7 cellular contexts compared by ENCODE assay signal in the genomic region with DNA sequence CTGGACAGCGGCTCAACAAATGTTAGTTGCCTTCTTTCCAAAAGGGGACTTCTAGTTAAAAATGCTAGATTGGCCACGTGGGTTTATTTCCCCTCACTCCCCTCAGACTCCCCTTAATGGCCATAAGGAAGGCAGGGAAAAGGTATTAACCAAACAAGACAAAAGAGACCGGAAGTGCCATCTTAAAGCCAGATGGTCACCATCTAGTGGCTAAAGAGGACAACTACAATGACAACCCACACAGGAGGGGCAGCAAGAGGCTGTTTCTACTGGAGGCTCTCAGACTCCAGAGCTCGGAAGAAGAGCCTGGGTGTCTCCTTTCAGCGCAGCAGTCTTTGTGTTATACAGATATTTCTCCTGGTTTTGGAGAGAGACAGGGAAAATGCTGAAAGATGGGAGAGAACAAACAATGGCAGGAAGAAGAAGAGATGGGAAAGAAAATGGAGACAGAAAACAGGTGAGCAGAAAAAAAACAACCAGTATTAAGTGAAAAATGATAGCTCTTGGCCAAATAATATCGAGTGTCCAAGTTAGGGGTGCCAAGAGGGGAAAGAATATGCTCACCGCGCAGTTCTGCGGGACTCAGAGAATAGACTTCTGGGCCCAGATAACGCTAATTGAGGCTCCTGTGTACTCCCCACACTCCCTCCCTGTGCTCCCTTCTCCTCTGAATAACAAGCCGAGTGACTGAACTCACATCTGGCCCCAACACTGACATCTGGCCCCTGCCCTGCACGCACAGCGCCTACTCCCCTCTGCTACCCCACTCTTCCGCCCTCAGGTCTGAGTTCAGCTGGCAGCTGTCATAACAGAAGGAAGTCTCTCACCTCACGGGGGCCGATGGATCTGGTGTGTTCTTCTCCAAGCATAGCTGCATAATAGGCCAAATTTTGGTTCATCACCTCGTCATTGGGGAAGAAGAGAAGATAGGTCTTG. TPM values are rescaled to one million over a fixed set of nuclear protein-coding genes. Genes with fewer than 3 reads are reported as not detected.
A peak's percentile ranks its signal among the peaks of the same experiment; 100 is the strongest.
DNase-seq lines count a peak whose midpoint lies in the region; ATAC-seq, FAIRE-seq and TF ChIP-seq lines count a peak whose summit lies in the region.

No MANE protein-coding gene starts in this region.

- POLR2A ChIA-PET in naive thymus-derived CD8-positive, alpha-beta T cell (lab: Charles Lee): no interaction called here

- no peaks in the 10 kb centered on the region for H3K9me3 Mint-ChIP-seq in endothelial cell (ENCODE audit: unreplicated experiment)
- peaks cover 0 to under 1% (median 0%) of the 10 kb centered on the region in 9 donors for H3K9me3 Mint-ChIP-seq in naive thymus-derived CD8-positive, alpha-beta T cell

- peak overlapping the region; percentile 26 for H3K4me3 Mint-ChIP-seq in endothelial cell (ENCODE audit: unreplicated experiment)
- H3K4me3 Mint-ChIP-seq in naive thymus-derived CD8-positive, alpha-beta T cell: no peak overlapping the region

- peaks cover 62% of the 10 kb centered on the region for H3K36me3 Mint-ChIP-seq in endothelial cell (ENCODE audit: low read depth, unreplicated experiment)
- H3K36me3 Mint-ChIP-seq in naive thymus-derived CD8-positive, alpha-beta T cell: peaks cover 14 to 87% (median 32%) of the 10 kb centered on the region in 3 donors

- peaks cover 16% of the 10 kb centered on the region for H3K4me1 Mint-ChIP-seq in endothelial cell (ENCODE audit: unreplicated experiment)
- peaks cover 0 to 10% (median 7%) of the 10 kb centered on the region in 4 donors for H3K4me1 Mint-ChIP-seq in naive thymus-derived CD8-positive, alpha-beta T cell

- peak; percentile 60 for FAIRE-seq in G401.6 (lab: Jason Lieb, UNC)

- TF ChIP-seq CTCF in LNCAP (IDR thresholded peaks at IDR 0.05): peak; percentile 78
- TF ChIP-seq CTCF in endothelial cell (IDR thresholded peaks at IDR 0.05; ENCODE audit: unreplicated experiment): peak; percentile 61

- peak; percentile 83 for DNase-seq in RKO (ENCODE audit: low spot score)
- no peak for DNase-seq in endothelial cell (ENCODE audit: low spot score)
- peak in 3 of 10 donors; percentile 6 to 27 (median 10) for DNase-seq in naive thymus-derived CD8-positive, alpha-beta T cell
- DNase-seq in NCI-H226: no peak

- peaks cover 6% of the 10 kb centered on the region for H3K27me3 Mint-ChIP-seq in endothelial cell (ENCODE audit: unreplicated experiment)
- no peaks in the 10 kb centered on the region for H3K27me3 Mint-ChIP-seq in naive thymus-derived CD8-positive, alpha-beta T cell

- ATAC-seq in naive thymus-derived CD8-positive, alpha-beta T cell: peak; percentile 42 to 43
- ATAC-seq in GM21526 (IDR thresholded peaks at IDR 0.05; ENCODE audit: low FRiP score, unreplicated experiment): no peak

- H3K27ac Mint-ChIP-seq in endothelial cell (ENCODE audit: unreplicated experiment): no peak overlapping the region
- H3K27ac Mint-ChIP-seq in naive thymus-derived CD8-positive, alpha-beta T cell: peak overlapping the region in 6 of 10 donors; percentile 35 to 79 (median 54)

RNA-seq across cellular contexts. Expression of a gene that starts 9.6 kb away (rescaled TPM):
- total RNA-seq in endothelial cell (ENCODE audit: unreplicated experiment): 178 TPM
- total RNA-seq in naive thymus-derived CD8-positive, alpha-beta T cell: 10 to 100 TPM; 48.4 to 55.2 TPM
- polyA plus RNA-seq in naive thymus-derived CD8-positive, alpha-beta T cell: 10 to 100 TPM in 1 of 3 donors, 1 to 10 TPM in 2; 4.3 to 11.1 (median 6.9) TPM

RNA-seq across cellular contexts. Expression of a gene that starts 9.8 kb away (rescaled TPM):
- total RNA-seq in endothelial cell (ENCODE audit: unreplicated experiment): 11.3 TPM
- 10 to 100 TPM; 22.4 to 25.1 TPM for total RNA-seq in naive thymus-derived CD8-positive, alpha-beta T cell
- 1 to 10 TPM; 2.6 to 3.2 (median 3.1) TPM for polyA plus RNA-seq in naive thymus-derived CD8-positive, alpha-beta T cell

RNA-seq across cellular contexts. Expression of a gene that starts 17.2 kb away (rescaled TPM):
- not detected for total RNA-seq in endothelial cell (ENCODE audit: unreplicated experiment)
- total RNA-seq in naive thymus-derived CD8-positive, alpha-beta T cell: not detected
- polyA plus RNA-seq in naive thymus-derived CD8-positive, alpha-beta T cell: not detected

RNA-seq across cellular contexts. Expression of a gene that starts 27.6 kb away (rescaled TPM):
- 0.38 TPM for total RNA-seq in endothelial cell (ENCODE audit: unreplicated experiment)
- 1 to 10 TPM in 1 of 2 experiments, under 1 TPM in 1; 0.49 to 1.0 TPM for total RNA-seq in naive thymus-derived CD8-positive, alpha-beta T cell
- under 1 TPM in 1 of 3 donors, not detected in 2; 0.06 TPM for polyA plus RNA-seq in naive thymus-derived CD8-positive, alpha-beta T cell

RNA-seq across cellular contexts. Expression of a gene that starts 59.7 kb away (rescaled TPM):
- total RNA-seq in endothelial cell (ENCODE audit: unreplicated experiment): 12.4 TPM
- total RNA-seq in naive thymus-derived CD8-positive, alpha-beta T cell: 1 to 10 TPM; 7.4 to 9.4 TPM
- polyA plus RNA-seq in naive thymus-derived CD8-positive, alpha-beta T cell: 1 to 10 TPM; 1.1 to 2.9 (median 2.7) TPM
